ENCODE assay signal across 18 cellular contexts in the genomic region with DNA sequence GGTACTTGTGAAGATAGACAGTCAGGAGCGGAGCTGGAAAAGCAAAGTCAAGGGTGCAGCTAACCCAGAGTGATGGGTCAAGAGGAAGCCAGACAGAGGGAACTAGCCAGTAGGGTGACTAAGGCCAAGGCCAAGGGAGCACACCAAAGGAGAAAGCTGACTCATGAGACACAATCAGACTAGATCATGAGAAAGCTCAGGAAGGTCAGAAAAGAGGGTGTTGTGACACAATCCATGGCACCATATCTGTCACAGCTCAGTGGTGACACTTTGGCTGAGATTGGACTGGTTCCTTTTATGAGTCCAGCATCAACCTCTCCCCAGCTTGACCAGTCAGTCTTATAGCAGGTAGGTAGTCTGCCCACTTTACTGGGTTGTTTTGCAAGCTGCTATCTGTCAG. TPM values are rescaled to one million over a fixed set of nuclear protein-coding genes. Genes with fewer than 3 reads are reported as not detected.
DNase-seq lines count a peak whose midpoint lies in the region; ATAC-seq, FAIRE-seq and TF ChIP-seq lines count a peak whose summit lies in the region.
"Had no signal": no experiment of that assay in that cellular context is flagged by ENCODE, and none has a peak within 500 bp of the region (broad histone marks: within the 10 kb centered on the region; RNA-seq: fewer than 3 reads in every experiment).

No MANE protein-coding gene starts in this region.

- intact Hi-C loops in HCT116 (cut with micrococcal nuclease) = no loop called here
- intact Hi-C loops in naive thymus-derived CD4-positive, alpha-beta T cell (cut with micrococcal nuclease) = no loop called here

- peaks cover 4% of the 10 kb centered on the region; the same call in 1 of the 2 replicates for H3K9me2 ChIP-seq in HCT116 (ENCODE audit: insufficient read depth)

- ATAC-seq in CD4-positive, CD25-positive, alpha-beta regulatory T cell (ENCODE audit: low read depth in 2 of 2) = peak; percentile 25 to 31
- peak; percentile 36; the same call in 1 of the 2 replicates for ATAC-seq in HCT116
- ATAC-seq in naive thymus-derived CD4-positive, alpha-beta T cell = peak; percentile 91
- no peak for ATAC-seq in naive thymus-derived CD8-positive, alpha-beta T cell

- no peak overlapping the region for H3K4me3 ChIP-seq in CD4-positive, CD25-positive, alpha-beta regulatory T cell (ENCODE audit: low read depth, low read length)
- no peak overlapping the region for H3K4me3 ChIP-seq in HCT116 (replicated peaks in 1 of 2; ENCODE audit: low read depth in 1 of 2, low read length in 2 of 2)
- no peak overlapping the region for H3K4me3 ChIP-seq in epithelial cell of esophagus (ENCODE audit: low read length)
- no peak overlapping the region for H3K4me3 ChIP-seq in naive thymus-derived CD4-positive, alpha-beta T cell (ENCODE audit: low read length)
- H3K4me3 ChIP-seq in small intestine (ENCODE audit: low read depth in 1 of 2, low read length in 2 of 2) = no peak overlapping the region
- H3K4me3 ChIP-seq: HAP-1, stomach had no signal

- no peak for TF ChIP-seq RAD21 in HCT116 (IDR thresholded peaks at IDR 0.05; ENCODE audit: low read depth)

- peaks cover 1% of the 10 kb centered on the region for H3K27me3 ChIP-seq in CD4-positive, CD25-positive, alpha-beta regulatory T cell (ENCODE audit: control insufficient read depth, insufficient read depth, low read length)
- H3K27me3 ChIP-seq in HCT116 (ENCODE audit: insufficient read depth, low read length) = no peaks in the 10 kb centered on the region
- H3K27me3 ChIP-seq in naive thymus-derived CD4-positive, alpha-beta T cell (ENCODE audit: control insufficient read depth in 2 of 2, insufficient read depth in 2 of 2, low read length in 2 of 2) = no peaks in the 10 kb centered on the region
- H3K27me3 ChIP-seq in small intestine (ENCODE audit: control insufficient read depth in 2 of 2, insufficient read depth in 2 of 2, low read length in 2 of 2) = no peaks in the 10 kb centered on the region
- H3K27me3 ChIP-seq: stomach had no signal

- no peak for FAIRE-seq in small intestine (lab: Jason Lieb, UNC)

- no peaks in the 10 kb centered on the region for H3K36me3 ChIP-seq in CD4-positive, CD25-positive, alpha-beta regulatory T cell (ENCODE audit: control insufficient read depth, insufficient read depth, low read length)
- no peaks in the 10 kb centered on the region for H3K36me3 ChIP-seq in HCT116 (ENCODE audit: control insufficient read depth in 1 of 2, insufficient read depth in 2 of 2, low read length in 2 of 2)
- no peaks in the 10 kb centered on the region for H3K36me3 ChIP-seq in naive thymus-derived CD4-positive, alpha-beta T cell (ENCODE audit: control insufficient read depth in 2 of 3, insufficient read depth in 3 of 3, low read length in 3 of 3)
- no peaks in the 10 kb centered on the region for H3K36me3 ChIP-seq in small intestine (ENCODE audit: control insufficient read depth in 2 of 2, insufficient read depth in 2 of 2, low read length in 2 of 2)
- H3K36me3 ChIP-seq: HAP-1, stomach had no signal

- H3K4me2 ChIP-seq in HCT116 (ENCODE audit: low read length) = no peak overlapping the region

- no peak overlapping the region for H3K27ac ChIP-seq in CD4-positive, CD25-positive, alpha-beta regulatory T cell (ENCODE audit: insufficient read depth, low read length, poor library complexity, severe bottlenecking)
- no peak overlapping the region for H3K27ac ChIP-seq in HCT116 (ENCODE audit: low read depth, low read length)
- no peak overlapping the region for H3K27ac ChIP-seq in naive thymus-derived CD4-positive, alpha-beta T cell (ENCODE audit: low read depth, low read length)
- H3K27ac ChIP-seq in small intestine (ENCODE audit: low read depth in 1 of 2, low read length in 1 of 2) = no peak overlapping the region
- H3K27ac ChIP-seq: stomach had no signal

- no peaks in the 10 kb centered on the region for H3K4me1 Mint-ChIP-seq in CD4-positive, CD25-positive, alpha-beta regulatory T cell
- peaks cover 0 to 2% (median 0%) of the 10 kb centered on the region in 7 donors for H3K4me1 Mint-ChIP-seq in naive thymus-derived CD4-positive, alpha-beta T cell
- H3K4me1 Mint-ChIP-seq in naive thymus-derived CD8-positive, alpha-beta T cell = peaks cover 0 to 2% (median 0%) of the 10 kb centered on the region in 4 donors
- H3K4me1 Mint-ChIP-seq: central memory CD8-positive, alpha-beta T cell had no signal

- no peak overlapping the region for H3K27ac Mint-ChIP-seq in CD4-positive, CD25-positive, alpha-beta regulatory T cell
- H3K27ac Mint-ChIP-seq in naive thymus-derived CD4-positive, alpha-beta T cell = no peak overlapping the region
- H3K27ac Mint-ChIP-seq in naive thymus-derived CD8-positive, alpha-beta T cell = no peak overlapping the region
- H3K27ac Mint-ChIP-seq: type B pancreatic cell had no signal

- no peaks in the 10 kb centered on the region for H3K4me1 ChIP-seq in CD4-positive, CD25-positive, alpha-beta regulatory T cell (ENCODE audit: control insufficient read depth, insufficient read depth, low read length, poor library complexity, severe bottlenecking)
- H3K4me1 ChIP-seq in HCT116 (ENCODE audit: control insufficient read depth in 1 of 2, insufficient read depth in 2 of 2, low read length in 2 of 2) (no peaks in the 10 kb centered on the region), small intestine (ENCODE audit: control insufficient read depth in 2 of 2, insufficient read depth in 1 of 2, low read depth in 1 of 2, low read length in 1 of 2) (no peaks in the 10 kb centered on the region)
- no peaks in the 10 kb centered on the region for H3K4me1 ChIP-seq in naive thymus-derived CD4-positive, alpha-beta T cell (ENCODE audit: control insufficient read depth in 2 of 2, insufficient read depth in 2 of 2, low read length in 2 of 2)
- H3K4me1 ChIP-seq: HAP-1, stomach had no signal

- no peak for TF ChIP-seq POLR2A in HCT116 (IDR thresholded peaks at IDR 0.05; ENCODE audit: borderline replicate concordance, extremely low read depth, insufficient read depth, insufficient read length)

- CTCF ChIA-PET in HCT116 (lab: Charles Lee) = no interaction called here
- CTCF ChIA-PET in naive thymus-derived CD4-positive, alpha-beta T cell (lab: Charles Lee) = no interaction called here

- TF ChIP-seq CTCF in HCT116 (IDR thresholded peaks at IDR 0.05 in 2 of 3, conservative IDR thresholded peaks at IDR 0.05 in 1 of 3; ENCODE audit: borderline replicate concordance in 1 of 3, insufficient read depth in 1 of 3, low read depth in 2 of 3, low read length in 2 of 3) (no peak), epithelial cell of esophagus (IDR thresholded peaks at IDR 0.05; ENCODE audit: insufficient read depth, low read depth, low read length, missing control alignments) (no peak)

- no peak for DNase-seq in CD4-positive, CD25-positive, alpha-beta regulatory T cell
- DNase-seq in HCT116 (ENCODE audit: low read depth, low spot score) (no peak), epithelial cell of esophagus (ENCODE audit: low read depth) (peak; percentile 9), small intestine (no peak), G401 (ENCODE audit: low spot score) (no peak), HUDEP-2 (lab: John Stamatoyannopoulos, UW; ENCODE audit: unreplicated experiment in 76 of 76) (no peak)
- no peak for DNase-seq in naive thymus-derived CD4-positive, alpha-beta T cell
- DNase-seq in naive thymus-derived CD8-positive, alpha-beta T cell = no peak
- DNase-seq: COR-L47, NCI-H1048, NCI-H2029, NCI-H446 treated with DMSO at 0.1 percent for 48 hours, nucleus accumbens, RPMI8226, stomach had no signal

- no peak overlapping the region for H3K9ac ChIP-seq in HCT116 (ENCODE audit: low read length)

- no peak overlapping the region for H3K4me3 Mint-ChIP-seq in CD4-positive, CD25-positive, alpha-beta regulatory T cell
- H3K4me3 Mint-ChIP-seq in naive thymus-derived CD4-positive, alpha-beta T cell = no peak overlapping the region
- no peak overlapping the region for H3K4me3 Mint-ChIP-seq in naive thymus-derived CD8-positive, alpha-beta T cell
- H3K4me3 Mint-ChIP-seq: central memory CD8-positive, alpha-beta T cell; type B pancreatic cell had no signal

- RAD21 ChIA-PET in HCT116 (lab: Charles Lee; ENCODE audit: low non-redundant PET in 1 of 2, low total read pairs in 2 of 2, uncharacterized antibody in 2 of 2, unreplicated experiment in 2 of 2) = no interaction called here

- POLR2A ChIA-PET in HCT116 (lab: Charles Lee) = no interaction called here
- POLR2A ChIA-PET in naive thymus-derived CD4-positive, alpha-beta T cell (lab: Charles Lee) = no interaction called here
- POLR2A ChIA-PET in naive thymus-derived CD8-positive, alpha-beta T cell (lab: Charles Lee) = no interaction called here

- no peaks in the 10 kb centered on the region for H3K27me3 Mint-ChIP-seq in CD4-positive, CD25-positive, alpha-beta regulatory T cell
- H3K27me3 Mint-ChIP-seq in naive thymus-derived CD4-positive, alpha-beta T cell = peaks cover 0 to 6% (median 0%) of the 10 kb centered on the region in 5 donors
- peaks cover 0 to 3% (median 0%) of the 10 kb centered on the region in 5 donors for H3K27me3 Mint-ChIP-seq in naive thymus-derived CD8-positive, alpha-beta T cell
- H3K27me3 Mint-ChIP-seq: central memory CD8-positive, alpha-beta T cell had no signal

- H2AFZ ChIP-seq in HCT116 (ENCODE audit: low read depth, low read length, poor library complexity, severe bottlenecking) = no peak overlapping the region

- no peaks in the 10 kb centered on the region for H3K36me3 Mint-ChIP-seq in CD4-positive, CD25-positive, alpha-beta regulatory T cell
- no peaks in the 10 kb centered on the region for H3K36me3 Mint-ChIP-seq in naive thymus-derived CD4-positive, alpha-beta T cell
- H3K36me3 Mint-ChIP-seq in naive thymus-derived CD8-positive, alpha-beta T cell = no peaks in the 10 kb centered on the region
- H3K36me3 Mint-ChIP-seq: type B pancreatic cell had no signal

- no TSS peak for BruUV-seq in HCT116 (replicated peaks; lab: Mats Ljungman, UMichigan)

- no peaks in the 10 kb centered on the region for H3K79me2 ChIP-seq in HCT116 (ENCODE audit: insufficient read depth, low read length)

- whole genome bisulfite sequencing in small intestine, 3 donors = 93 to 100% (median 100%) methylated on average over 1 of the region's 1 CpG

- peaks cover 0 to 4% (median 0%) of the 10 kb centered on the region in 7 donors for H3K9me3 Mint-ChIP-seq in CD4-positive, CD25-positive, alpha-beta regulatory T cell
- peaks cover 0 to 5% (median 0%) of the 10 kb centered on the region in 11 donors for H3K9me3 Mint-ChIP-seq in naive thymus-derived CD4-positive, alpha-beta T cell
- H3K9me3 Mint-ChIP-seq in naive thymus-derived CD8-positive, alpha-beta T cell = no peaks in the 10 kb centered on the region
- H3K9me3 Mint-ChIP-seq: central memory CD8-positive, alpha-beta T cell; type B pancreatic cell had no signal

- in situ Hi-C loops in G401 (cut with HindIII; ENCODE audit: low sequenced_read_pairs) = no loop called here

- no peaks in the 10 kb centered on the region for H4K20me1 ChIP-seq in HCT116 (ENCODE audit: insufficient read depth)

- H3K9me3 ChIP-seq in CD4-positive, CD25-positive, alpha-beta regulatory T cell (ENCODE audit: control insufficient read depth in 2 of 2, low read length in 2 of 2) = no peaks in the 10 kb centered on the region
- H3K9me3 ChIP-seq in HCT116 (ENCODE audit: control insufficient read depth in 1 of 2, insufficient read depth in 1 of 2, low read depth in 1 of 2, low read length in 2 of 2) = no peaks in the 10 kb centered on the region
- H3K9me3 ChIP-seq in naive thymus-derived CD4-positive, alpha-beta T cell (ENCODE audit: control insufficient read depth in 2 of 3, low read length in 3 of 3) = no peaks in the 10 kb centered on the region
- H3K9me3 ChIP-seq in small intestine (ENCODE audit: control insufficient read depth, low read depth) = no peaks in the 10 kb centered on the region
- H3K9me3 ChIP-seq: HAP-1, stomach had no signal

RNA-seq across cellular contexts. Expression of gene P2RY1, which starts 22.2 kb away (rescaled TPM):
- total RNA-seq in CD4-positive, CD25-positive, alpha-beta regulatory T cell = 0.57 TPM
- polyA plus RNA-seq in CD4-positive, CD25-positive, alpha-beta regulatory T cell = under 1 TPM in 3 of 4 donors, not detected in 1; 0.08 to 0.13 (median 0.10) TPM
- total RNA-seq in HCT116 (2021; ENCODE audit: unreplicated experiment) = 1.7 TPM
- polyA plus RNA-seq in HCT116 (2012) = 0.36 and 0.64 TPM in 2 replicates
- 1 to 10 TPM in 1 of 5 experiments, under 1 TPM in 4; 0.08 to 1.2 (median 0.29) TPM for total RNA-seq in naive thymus-derived CD4-positive, alpha-beta T cell
- under 1 TPM in 1 of 2 donors, not detected in 1; 0.05 TPM for polyA plus RNA-seq in naive thymus-derived CD4-positive, alpha-beta T cell
- polyA plus RNA-seq in small intestine = 1 to 10 TPM in 2 of 3 donors, under 1 TPM in 1; 0.27 to 1.7 (median 1.6) TPM
- not detected for total RNA-seq in naive thymus-derived CD8-positive, alpha-beta T cell
- polyA plus RNA-seq in naive thymus-derived CD8-positive, alpha-beta T cell = not detected
- not detected in 2 replicates for total RNA-seq in G401 (2014; rRNA removed; shearing (Covaris generic))

Comparison
In these comparisons a context has a peak if more than half of its experiments do, and no peak if none do; other contexts are left out.
1. ATAC-seq: peak in CD4-positive, CD25-positive, alpha-beta regulatory T cell (2 of 2), HCT116 (single experiment) and naive thymus-derived CD4-positive, alpha-beta T cell (single experiment); none in naive thymus-derived CD8-positive, alpha-beta T cell (0 of 2).